17 cellular contexts compared by ENCODE assay signal in genomic region chr17:72025113-72025512, GRCh38.
DNase-seq lines count a peak whose midpoint lies in the region; ATAC-seq, FAIRE-seq and TF ChIP-seq lines count a peak whose summit lies in the region.
"Had no signal": no experiment of that assay in that cellular context is flagged by ENCODE, and none has a peak within 500 bp of the region (broad histone marks: within the 10 kb centered on the region; RNA-seq: fewer than 3 reads in every experiment).

No MANE protein-coding gene starts in this region.

- DNase-seq in A549 (ENCODE audit: low read depth in 1 of 2, low spot score in 1 of 2) (no peak), NAMALWA (ENCODE audit: low spot score) (peak; percentile 30), OCI-LY7 (ENCODE audit: low spot score) (peak; percentile 50), iPS-NIHi11 (ENCODE audit: low spot score) (no peak), DMS53 (lab: John Stamatoyannopoulos, UW) (no peak), natural killer cell (no peak)
- DNase-seq: CD8-positive, alpha-beta T cell; COR-L47; DMS153; DND-41; GF-D8; GOT3; H9 had no signal

- FAIRE-seq in A549 (lab: Jason Lieb, UNC) = peak; percentile 88
- FAIRE-seq: D721Med had no signal

- H2AFZ ChIP-seq in OCI-LY7 (ENCODE audit: low read length) = peak overlapping the region; percentile 12

- BruUV-seq in OCI-LY7 (replicated peaks; lab: Mats Ljungman, UMichigan) = no TSS peak

- CTCF ChIA-PET in A549 (lab: Yijun Ruan, JAX) (interaction anchor here (1.0 kb wide), 1 partner anchor 552 kb away, joined by 3 read pairs; no protein-coding TSS in a partner anchor), OCI-LY7 (lab: Charles Lee; ENCODE audit: unreplicated experiment) (no interaction called here)

- H3K79me2 ChIP-seq in DOHH2 (ENCODE audit: control insufficient read depth, low read length) (peaks cover 54% of the 10 kb centered on the region), OCI-LY7 (ENCODE audit: insufficient read depth, low read depth, low read length) (peaks cover 11% of the 10 kb centered on the region; the same call in 1 of the 2 replicates)

- no peak overlapping the region for H3K27ac ChIP-seq in A549
- peak overlapping the region; percentile 98 for H3K27ac ChIP-seq in DOHH2 (ENCODE audit: low read depth, low read length)
- H3K27ac ChIP-seq in OCI-LY7 (ENCODE audit: low read depth, low read length, poor library complexity, severe bottlenecking) = peak overlapping the region; percentile 83

- H3K36me3 ChIP-seq in DOHH2 (ENCODE audit: control insufficient read depth, low read length) = peaks cover 12% of the 10 kb centered on the region; the same call in 1 of the 2 replicates
- H3K36me3 ChIP-seq in OCI-LY7 (ENCODE audit: insufficient read depth, low read length) = no peaks in the 10 kb centered on the region

- TF ChIP-seq CTCF in A549 (IDR thresholded peaks at IDR 0.05) (no peak), DOHH2 (IDR thresholded peaks at IDR 0.05; ENCODE audit: low read depth, low read length, poor library complexity, severe bottlenecking) (peak; percentile 20), OCI-LY7 (conservative IDR thresholded peaks at IDR 0.05; ENCODE audit: low read length) (0 out of 2 replicates have a peak, but pooled peaks have one; percentile 33), natural killer cell (IDR thresholded peaks at IDR 0.05) (no peak)

- H4K20me1 ChIP-seq in DOHH2 (ENCODE audit: control insufficient read depth, insufficient read depth, low read depth, low read length) (no peaks in the 10 kb centered on the region), OCI-LY7 (ENCODE audit: insufficient read depth, low read length) (no peaks in the 10 kb centered on the region)

- no peaks in the 10 kb centered on the region for H3K27me3 Mint-ChIP-seq in natural killer cell (ENCODE audit: low read depth in 2 of 2)

- H3K4me1 ChIP-seq in A549 (peaks cover 5% of the 10 kb centered on the region; the same call in 2 of the 3 replicates), DOHH2 (ENCODE audit: control insufficient read depth, low read length) (peaks cover 93% of the 10 kb centered on the region), OCI-LY7 (ENCODE audit: insufficient read depth, low read length, poor library complexity, severe bottlenecking) (peaks cover 92% of the 10 kb centered on the region)

- TF ChIP-seq EP300 in A549 (IDR thresholded peaks at IDR 0.05) = no peak

- H3K9me3 ChIP-seq in A549 = no peaks in the 10 kb centered on the region
- H3K9me3 ChIP-seq in DOHH2 (ENCODE audit: control insufficient read depth, insufficient read depth, low read length) = peaks cover 3% of the 10 kb centered on the region; the same call in 1 of the 2 replicates
- peaks cover 4% of the 10 kb centered on the region; the same call in 1 of the 2 replicates for H3K9me3 ChIP-seq in OCI-LY7 (ENCODE audit: low read length)

- TF ChIP-seq POLR2A in A549 (IDR thresholded peaks at IDR 0.05; ENCODE audit: low read length) = no peak

- 17% methylated on average over 5 of the region's 5 CpGs for WGBS in A549 (ENCODE audit: missing lambda C conversion rate)

- H3K4me3 ChIP-seq in A549 (no peak overlapping the region), DOHH2 (ENCODE audit: low read length) (peak overlapping the region; percentile 69), OCI-LY7 (ENCODE audit: low read depth, low read length, poor library complexity, severe bottlenecking) (peak overlapping the region; percentile 16)

- H3K36me3 Mint-ChIP-seq in natural killer cell = no peaks in the 10 kb centered on the region
- H3K36me3 Mint-ChIP-seq: CD14-positive monocyte; CD8-positive, alpha-beta T cell had no signal

- H3K4me1 Mint-ChIP-seq in natural killer cell = peaks cover 11 to 12% of the 10 kb centered on the region in 2 donors
- H3K4me1 Mint-ChIP-seq: CD14-positive monocyte had no signal

- POLR2A ChIA-PET in A549 (lab: Yijun Ruan, JAX) (no interaction called here), OCI-LY7 (lab: Charles Lee) (interaction anchor here (0.6 to 7.4 kb wide), 5 partner anchors 9 to 83 kb away, joined by 3 to 64 read pairs (median 4); no protein-coding TSS in a partner anchor)

- H3K4me2 ChIP-seq in A549 (no peak overlapping the region), DOHH2 (ENCODE audit: low read length) (peak overlapping the region; percentile 94), OCI-LY7 (ENCODE audit: low read length) (peak overlapping the region; percentile 66)

- intact Hi-C loops in OCI-LY7 (cut with micrococcal nuclease; ENCODE audit: unreplicated experiment) (loop anchor here (10.0 kb wide), 1 partner anchor 1570 kb away; no protein-coding TSS in a partner anchor), natural killer cell (cut with micrococcal nuclease) (no loop called here)

- no peaks in the 10 kb centered on the region for H3K27me3 ChIP-seq in DOHH2 (ENCODE audit: control insufficient read depth, low read length)

- H3K4me3 Mint-ChIP-seq in natural killer cell = no peak overlapping the region
- H3K4me3 Mint-ChIP-seq: CD14-positive monocyte; CD8-positive, alpha-beta T cell; H9 had no signal

- peaks cover 0 to 5% of the 10 kb centered on the region in 2 donors for H3K9me3 Mint-ChIP-seq in natural killer cell
- H3K9me3 Mint-ChIP-seq: CD8-positive, alpha-beta T cell; H9 had no signal

- no peak for TF ChIP-seq RAD21 in A549 (conservative IDR thresholded peaks at IDR 0.05 in 1 of 2, IDR thresholded peaks at IDR 0.05 in 1 of 2)

- H3K9me2 ChIP-seq in DOHH2 (replicated peaks; ENCODE audit: control insufficient read depth, low read length) (no peaks in the 10 kb centered on the region), OCI-LY7 (ENCODE audit: insufficient read depth, low read length) (no peaks in the 10 kb centered on the region)

- peaks cover 69% of the 10 kb centered on the region for H3F3A ChIP-seq in DOHH2 (ENCODE audit: control insufficient read depth, insufficient read depth)

- ATAC-seq in A549 (no peak), GM21619 (IDR thresholded peaks at IDR 0.05; ENCODE audit: unreplicated experiment) (no peak), natural killer cell (no peak)
- ATAC-seq: CD8-positive, alpha-beta T cell had no signal

- H3K27ac Mint-ChIP-seq in natural killer cell = no peak overlapping the region
- H3K27ac Mint-ChIP-seq: CD14-positive monocyte; CD8-positive, alpha-beta T cell; H9 had no signal

TF ChIP-seq in A549, 52 proteins besides CTCF, POLR2A, EP300 and RAD21:
- TF ChIP-seq HES2 (IDR thresholded peaks at IDR 0.05) (no peak), KDM1A (IDR thresholded peaks at IDR 0.05; ENCODE audit: low read depth) (no peak), MAFK (IDR thresholded peaks at IDR 0.05; ENCODE audit: partially characterized antibody) (peak; percentile 77), CBX8 (IDR thresholded peaks at IDR 0.05) (0 out of 2 replicates have a peak, but pooled peaks have one; percentile 31), CHD2 (IDR thresholded peaks at IDR 0.05; ENCODE audit: low read length, partially characterized antibody) (no peak), RFX5 (IDR thresholded peaks at IDR 0.05) (no peak)

Comparison
In these comparisons a context has a peak if more than half of its experiments do, and no peak if none do; other contexts are left out.
1. DNase-seq: peak in NAMALWA (single experiment) and OCI-LY7 (single experiment); none in A549 (0 of 2), iPS-NIHi11 (single experiment), DMS53 (single experiment) and natural killer cell (single experiment).
2. H3K27ac ChIP-seq: peak in DOHH2 (single experiment) and OCI-LY7 (single experiment); none in A549 (0 of 2).
3. CTCF ChIP-seq: peak in DOHH2 (single experiment) and OCI-LY7 (single experiment); none in A549 (single experiment) and natural killer cell (single experiment).